In the genomic region with DNA sequence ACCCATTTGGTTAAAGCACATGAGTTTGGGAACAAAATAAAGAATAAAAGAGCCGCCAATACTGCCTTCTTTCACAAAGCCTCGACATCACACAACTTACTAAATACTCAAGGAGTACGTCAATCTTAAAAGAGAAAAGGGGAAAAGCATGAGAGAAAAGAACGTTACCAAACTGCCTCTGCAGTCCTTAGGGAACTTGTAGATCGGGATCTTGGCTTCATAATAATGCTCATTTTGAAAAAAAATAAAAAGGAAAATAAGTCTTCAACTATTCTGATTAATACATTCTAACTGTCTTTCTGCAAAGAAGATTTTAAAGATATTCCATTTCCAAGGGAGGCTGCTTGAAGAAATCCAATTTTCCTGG, we compare ENCODE assay signal across 3 cellular contexts.
TF ChIP-seq lines count a peak whose summit lies in the region.

No MANE protein-coding gene starts in this region.

TF ChIP-seq in liver, 16 proteins besides CTCF, POLR2A, EP300 and RAD21 (continued from another document):
- TF ChIP-seq, protein P1, sequence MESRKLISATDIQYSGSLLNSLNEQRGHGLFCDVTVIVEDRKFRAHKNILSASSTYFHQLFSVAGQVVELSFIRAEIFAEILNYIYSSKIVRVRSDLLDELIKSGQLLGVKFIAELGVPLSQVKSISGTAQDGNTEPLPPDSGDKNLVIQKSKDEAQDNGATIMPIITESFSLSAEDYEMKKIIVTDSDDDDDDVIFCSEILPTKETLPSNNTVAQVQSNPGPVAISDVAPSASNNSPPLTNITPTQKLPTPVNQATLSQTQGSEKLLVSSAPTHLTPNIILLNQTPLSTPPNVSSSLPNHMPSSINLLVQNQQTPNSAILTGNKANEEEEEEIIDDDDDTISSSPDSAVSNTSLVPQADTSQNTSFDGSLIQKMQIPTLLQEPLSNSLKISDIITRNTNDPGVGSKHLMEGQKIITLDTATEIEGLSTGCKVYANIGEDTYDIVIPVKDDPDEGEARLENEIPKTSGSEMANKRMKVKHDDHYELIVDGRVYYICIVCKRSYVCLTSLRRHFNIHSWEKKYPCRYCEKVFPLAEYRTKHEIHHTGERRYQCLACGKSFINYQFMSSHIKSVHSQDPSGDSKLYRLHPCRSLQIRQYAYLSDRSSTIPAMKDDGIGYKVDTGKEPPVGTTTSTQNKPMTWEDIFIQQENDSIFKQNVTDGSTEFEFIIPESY (IDR thresholded peaks at IDR 0.05) = no peak
- no peak for TF ChIP-seq HNF4G (IDR thresholded peaks at IDR 0.05)
- no peak for TF ChIP-seq FOXA2 (IDR thresholded peaks at IDR 0.05)
- no peak for TF ChIP-seq HNF4A (conservative IDR thresholded peaks at IDR 0.05)
- TF ChIP-seq GABPA (IDR thresholded peaks at IDR 0.05 in 1 of 2, conservative IDR thresholded peaks at IDR 0.05 in 1 of 2) = no peak
- no peak for TF ChIP-seq NR2F2 (IDR thresholded peaks at IDR 0.05)
- no peak for TF ChIP-seq JUND (IDR thresholded peaks at IDR 0.05)
- TF ChIP-seq, protein P2, sequence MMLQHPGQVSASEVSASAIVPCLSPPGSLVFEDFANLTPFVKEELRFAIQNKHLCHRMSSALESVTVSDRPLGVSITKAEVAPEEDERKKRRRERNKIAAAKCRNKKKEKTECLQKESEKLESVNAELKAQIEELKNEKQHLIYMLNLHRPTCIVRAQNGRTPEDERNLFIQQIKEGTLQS (IDR thresholded peaks at IDR 0.05) = no peak
- TF ChIP-seq, protein P3, sequence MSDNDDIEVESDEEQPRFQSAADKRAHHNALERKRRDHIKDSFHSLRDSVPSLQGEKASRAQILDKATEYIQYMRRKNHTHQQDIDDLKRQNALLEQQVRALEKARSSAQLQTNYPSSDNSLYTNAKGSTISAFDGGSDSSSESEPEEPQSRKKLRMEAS (IDR thresholded peaks at IDR 0.05) = no peak
- no peak for TF ChIP-seq EGR1 (IDR thresholded peaks at IDR 0.05; ENCODE audit: low read depth in 2 of 2)
- TF ChIP-seq RXRA (IDR thresholded peaks at IDR 0.05) = no peak
- TF ChIP-seq YY1 (IDR thresholded peaks at IDR 0.05) = no peak
- TF ChIP-seq, protein P4, sequence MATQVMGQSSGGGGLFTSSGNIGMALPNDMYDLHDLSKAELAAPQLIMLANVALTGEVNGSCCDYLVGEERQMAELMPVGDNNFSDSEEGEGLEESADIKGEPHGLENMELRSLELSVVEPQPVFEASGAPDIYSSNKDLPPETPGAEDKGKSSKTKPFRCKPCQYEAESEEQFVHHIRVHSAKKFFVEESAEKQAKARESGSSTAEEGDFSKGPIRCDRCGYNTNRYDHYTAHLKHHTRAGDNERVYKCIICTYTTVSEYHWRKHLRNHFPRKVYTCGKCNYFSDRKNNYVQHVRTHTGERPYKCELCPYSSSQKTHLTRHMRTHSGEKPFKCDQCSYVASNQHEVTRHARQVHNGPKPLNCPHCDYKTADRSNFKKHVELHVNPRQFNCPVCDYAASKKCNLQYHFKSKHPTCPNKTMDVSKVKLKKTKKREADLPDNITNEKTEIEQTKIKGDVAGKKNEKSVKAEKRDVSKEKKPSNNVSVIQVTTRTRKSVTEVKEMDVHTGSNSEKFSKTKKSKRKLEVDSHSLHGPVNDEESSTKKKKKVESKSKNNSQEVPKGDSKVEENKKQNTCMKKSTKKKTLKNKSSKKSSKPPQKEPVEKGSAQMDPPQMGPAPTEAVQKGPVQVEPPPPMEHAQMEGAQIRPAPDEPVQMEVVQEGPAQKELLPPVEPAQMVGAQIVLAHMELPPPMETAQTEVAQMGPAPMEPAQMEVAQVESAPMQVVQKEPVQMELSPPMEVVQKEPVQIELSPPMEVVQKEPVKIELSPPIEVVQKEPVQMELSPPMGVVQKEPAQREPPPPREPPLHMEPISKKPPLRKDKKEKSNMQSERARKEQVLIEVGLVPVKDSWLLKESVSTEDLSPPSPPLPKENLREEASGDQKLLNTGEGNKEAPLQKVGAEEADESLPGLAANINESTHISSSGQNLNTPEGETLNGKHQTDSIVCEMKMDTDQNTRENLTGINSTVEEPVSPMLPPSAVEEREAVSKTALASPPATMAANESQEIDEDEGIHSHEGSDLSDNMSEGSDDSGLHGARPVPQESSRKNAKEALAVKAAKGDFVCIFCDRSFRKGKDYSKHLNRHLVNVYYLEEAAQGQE (IDR thresholded peaks at IDR 0.05) = no peak
TF ChIP-seq in liver: peak in this region for 0.

TF ChIP-seq in HepG2, 621 proteins besides CTCF, POLR2A, EP300 and RAD21 (continued from another document):
- TF ChIP-seq, protein P5, sequence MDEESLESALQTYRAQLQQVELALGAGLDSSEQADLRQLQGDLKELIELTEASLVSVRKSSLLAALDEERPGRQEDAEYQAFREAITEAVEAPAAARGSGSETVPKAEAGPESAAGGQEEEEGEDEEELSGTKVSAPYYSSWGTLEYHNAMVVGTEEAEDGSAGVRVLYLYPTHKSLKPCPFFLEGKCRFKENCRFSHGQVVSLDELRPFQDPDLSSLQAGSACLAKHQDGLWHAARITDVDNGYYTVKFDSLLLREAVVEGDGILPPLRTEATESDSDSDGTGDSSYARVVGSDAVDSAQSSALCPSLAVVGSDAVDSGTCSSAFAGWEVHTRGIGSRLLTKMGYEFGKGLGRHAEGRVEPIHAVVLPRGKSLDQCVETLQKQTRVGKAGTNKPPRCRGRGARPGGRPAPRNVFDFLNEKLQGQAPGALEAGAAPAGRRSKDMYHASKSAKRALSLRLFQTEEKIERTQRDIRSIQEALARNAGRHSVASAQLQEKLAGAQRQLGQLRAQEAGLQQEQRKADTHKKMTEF (CRISPR knock-in tag; IDR thresholded peaks at IDR 0.05) = no peak
- TF ChIP-seq NFYB (CRISPR knock-in tag; IDR thresholded peaks at IDR 0.05) = no peak
- TF ChIP-seq, protein P2 (CRISPR knock-in tag; IDR thresholded peaks at IDR 0.05) = no peak

TF ChIP-seq in neural cell, 6 proteins besides CTCF, POLR2A, EP300 and RAD21 (continued from another document):
- TF ChIP-seq, protein P4 (IDR thresholded peaks at IDR 0.05; ENCODE audit: borderline replicate concordance) = no peak
- TF ChIP-seq TAF1 (IDR thresholded peaks at IDR 0.05; ENCODE audit: low read depth) (no peak), MXI1 (conservative IDR thresholded peaks at IDR 0.05; ENCODE audit: poor library complexity, severe bottlenecking) (no peak)
